25 cellular contexts compared by ENCODE assay signal in the genomic region with DNA sequence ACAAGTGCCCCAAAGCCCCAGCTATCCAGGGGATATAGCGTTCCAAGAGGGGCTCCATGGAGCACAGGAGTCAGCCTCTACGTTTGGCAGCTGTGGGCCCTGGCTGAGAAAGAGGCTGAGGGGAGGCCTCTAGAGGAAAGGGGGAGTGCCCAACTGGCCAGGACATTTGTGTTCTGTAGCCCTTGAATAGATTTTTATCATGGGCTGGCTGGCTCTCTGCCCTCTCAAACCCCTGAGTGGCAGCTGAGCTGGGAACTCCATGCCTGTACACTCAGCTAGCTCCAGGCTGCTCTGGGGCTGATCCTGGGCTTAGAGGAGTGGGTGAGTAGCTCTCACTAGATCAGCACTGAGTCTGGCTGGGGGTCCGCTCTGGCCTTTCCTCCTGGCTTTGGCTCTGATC.
"Had no signal": no experiment of that assay in that cellular context is flagged by ENCODE, and none has a peak within 500 bp of the region (broad histone marks: within the 10 kb centered on the region; RNA-seq: fewer than 3 reads in every experiment).

No MANE protein-coding gene starts in this region.

- ATAC-seq: left cardiac atrium, left ventricle myocardium superior, mucosa of descending colon, right cardiac atrium, WTC11 had no signal

- H3K36me3 ChIP-seq: spleen, thyroid gland, upper lobe of left lung, vagina had no signal

- H3K4me1 ChIP-seq: upper lobe of left lung, vagina had no signal

- FAIRE-seq: astrocyte, frontal cortex, TTC549 had no signal

- H3K9me3 ChIP-seq: mucosa of descending colon, spleen, thyroid gland, upper lobe of left lung, vagina had no signal

- DNase-seq: activated CD4-positive, alpha-beta memory T cell treated with anti-CD3 and anti-CD28 coated beads, Interleukin-2, amount 10 ng/mL, durations not matched to agents 7 days and 5 days; activated CD4-positive, alpha-beta T cell treated with anti-CD3 and anti-CD28 coated beads for 1 hour; activated CD4-positive, alpha-beta T cell treated with anti-CD3 and anti-CD28 coated beads, Interleukin-2, amount 10 ng/mL, durations not matched to agents 7 days and 5 days; activated CD8-positive, alpha-beta memory T cell treated with anti-CD3 and anti-CD28 coated beads, Interleukin-2, amount 50 U/mL, for 48 hours; activated gamma-delta T cell; activated naive CD4-positive, alpha-beta T cell treated with anti-CD3 and anti-CD28 coated beads, Interleukin-2, amount 10 ng/mL, durations not matched to agents 7 days and 5 days; activated naive CD8-positive, alpha-beta T cell treated with anti-CD3 and anti-CD28 coated beads, Interleukin-2, amount 10 ng/mL, durations not matched to agents 7 days and 5 days; activated T-cell treated with anti-CD3 and anti-CD28 coated beads, Interleukin-2, amount 50 U/mL, for 24 hours; central memory CD4-positive, alpha-beta T cell; effector CD4-positive, alpha-beta T cell; islet precursor cell; left cardiac atrium; left ventricle myocardium superior; mucosa of descending colon; right cardiac atrium; spleen; stimulated activated naive CD4-positive, alpha-beta T cell treated with Interleukin-2 at 50 U/mL for 16 hours; upper lobe of left lung had no signal

- H3K4me3 ChIP-seq: mucosa of descending colon, spleen, thyroid gland, upper lobe of left lung, vagina had no signal

- H3K27ac ChIP-seq: epithelial cell of prostate, spleen, thyroid gland, upper lobe of left lung, vagina had no signal

- H3K27me3 ChIP-seq: spleen, thyroid gland, upper lobe of left lung, vagina had no signal
